9 cellular contexts compared by ENCODE assay signal in the genomic region with DNA sequence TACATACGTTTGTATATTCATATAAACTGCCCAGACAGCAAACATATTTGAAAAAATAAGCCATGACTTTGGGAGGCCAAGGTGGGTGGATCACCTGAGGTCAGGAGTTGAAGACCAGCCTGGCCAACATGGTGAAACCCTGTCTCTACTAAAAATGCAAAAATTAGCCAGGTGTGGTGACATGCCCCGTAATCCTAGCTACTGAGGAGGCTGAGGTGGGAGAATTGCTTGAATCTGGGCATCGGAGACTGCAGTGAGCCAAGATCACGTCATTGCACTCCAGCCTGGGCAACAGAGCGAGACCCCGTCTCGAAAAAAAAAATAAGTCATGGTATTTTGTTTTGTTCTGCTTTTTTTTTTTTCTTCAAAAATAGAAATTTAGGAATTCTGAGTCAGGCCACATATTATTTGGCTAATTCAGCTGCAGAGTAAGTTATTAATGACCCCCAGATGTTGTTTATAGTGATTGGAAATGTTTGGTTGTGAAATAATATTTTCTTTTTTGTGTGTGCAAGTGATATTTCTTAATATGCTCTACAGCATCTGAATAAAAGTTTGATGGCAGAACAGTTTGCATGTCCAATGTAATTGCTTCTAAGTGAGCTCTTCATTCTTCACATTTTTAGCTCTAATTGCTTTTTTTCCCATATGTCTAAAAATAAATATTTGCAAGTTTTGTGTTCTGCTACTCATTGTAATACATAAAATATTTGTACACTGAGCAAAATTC.
DNase-seq lines count a peak whose midpoint lies in the region; ATAC-seq, FAIRE-seq and TF ChIP-seq lines count a peak whose summit lies in the region.
"Had no signal": no experiment of that assay in that cellular context is flagged by ENCODE, and none has a peak within 500 bp of the region (broad histone marks: within the 10 kb centered on the region; RNA-seq: fewer than 3 reads in every experiment).

No MANE protein-coding gene starts in this region.

- CTCF ChIA-PET in HEK293 (lab: Yijun Ruan, JAX) (interaction anchor here (0.6 kb wide), 1 partner anchor 24 kb away, joined by 3 read pairs; no protein-coding TSS in a partner anchor), activated B cell treated with CpG ODN at 0.5 μM for 24 hours (lab: Charles Lee) (no interaction called here)

- H3K27me3 ChIP-seq in sigmoid colon: no peaks in the 10 kb centered on the region

- no peak overlapping the region for H3K4me3 ChIP-seq in HEK293 (ENCODE audit: low read depth, low read length)
- H3K4me3 ChIP-seq in sigmoid colon: no peak overlapping the region

- H3K4me1 ChIP-seq in HEK293 (ENCODE audit: control insufficient read depth, insufficient read depth, low read length) (peaks cover 32% of the 10 kb centered on the region), sigmoid colon (peaks cover 0 to 64% (median 56%) of the 10 kb centered on the region in 4 donors)

- H3K27ac Mint-ChIP-seq in activated B cell treated with CpG ODN at 0.5 μM for 24 hours: peak overlapping the region; percentile 96

- H3K4me3 Mint-ChIP-seq in activated B cell treated with CpG ODN at 0.5 μM for 24 hours: peak overlapping the region; percentile 66

- no peak for TF ChIP-seq CTCF in HEK293 (tag by site-specific recombination; IDR thresholded peaks at IDR 0.05)
- no peak for TF ChIP-seq CTCF in activated B cell treated with CpG ODN at 0.5 μM for 24 hours (IDR thresholded peaks at IDR 0.05)
- TF ChIP-seq CTCF in sigmoid colon (IDR thresholded peaks at IDR 0.05): no peak

- H3K4me1 Mint-ChIP-seq in activated B cell treated with CpG ODN at 0.5 μM for 24 hours: peaks cover 84% of the 10 kb centered on the region

- H3K27ac ChIP-seq in HEK293 (ENCODE audit: extremely low read depth, low read depth, low read length) (no peak overlapping the region), sigmoid colon (peak overlapping the region; percentile 61 to 83 (median 72))

- no peak for TF ChIP-seq POLR2A in GM12891 (IDR thresholded peaks at IDR 0.05; ENCODE audit: low read depth, low read length)
- TF ChIP-seq POLR2A in sigmoid colon (IDR thresholded peaks at IDR 0.05): no peak

- FAIRE-seq in GM12891 (lab: Jason Lieb, UNC): no peak

- no peak for DNase-seq in GM12891 (ENCODE audit: insufficient read length, low spot score)
- peak; percentile 40 for DNase-seq in activated B cell treated with CpG ODN at 0.5 μM for 24 hours
- no peak for DNase-seq in sigmoid colon
- no peak for DNase-seq in effector CD8-positive, alpha-beta T cell (lab: John Stamatoyannopoulos, UW)
- DNase-seq in NCI-H1436 (lab: John Stamatoyannopoulos, UW): no peak
- no peak for DNase-seq in DMS79 (lab: John Stamatoyannopoulos, UW)
- DNase-seq in NOMO-1 treated with dmso at 0.1 percent for 144 hours (lab: John Stamatoyannopoulos, UW; ENCODE audit: unreplicated experiment): no peak
- DNase-seq: NCI-H1694 had no signal

- peaks cover 27% of the 10 kb centered on the region for H3K36me3 Mint-ChIP-seq in activated B cell treated with CpG ODN at 0.5 μM for 24 hours (ENCODE audit: low read depth)

- ATAC-seq in activated B cell treated with CpG ODN at 0.5 μM for 24 hours (ENCODE audit: low read depth): peak; percentile 57

- POLR2A ChIA-PET in HEK293 (lab: Yijun Ruan, JAX): interaction anchor here (0.7 kb wide), 1 partner anchor 786 kb away, joined by 4 read pairs; no protein-coding TSS in a partner anchor
- POLR2A ChIA-PET in activated B cell treated with CpG ODN at 0.5 μM for 24 hours (lab: Charles Lee): interaction anchor here (0.6 to 18.5 kb wide), 15 partner anchors 8 to 837 kb away, joined by 3 to 382 read pairs (median 5); a partner anchor contains a TSS

- whole genome bisulfite sequencing in sigmoid colon, 2 donors: 67 to 80% methylated on average over 7 of the region's 7 CpGs

- H3K27me3 Mint-ChIP-seq in activated B cell treated with CpG ODN at 0.5 μM for 24 hours: no peaks in the 10 kb centered on the region

- H3K9me3 Mint-ChIP-seq in activated B cell treated with CpG ODN at 0.5 μM for 24 hours: no peaks in the 10 kb centered on the region

- H3K36me3 ChIP-seq in HEK293 (ENCODE audit: control insufficient read depth in 2 of 2, insufficient read depth in 1 of 2, low read length in 2 of 2) (no peaks in the 10 kb centered on the region), sigmoid colon (no peaks in the 10 kb centered on the region)

- intact Hi-C loops in activated B cell treated with CpG ODN at 0.5 μM for 24 hours (cut with micrococcal nuclease) (loop anchor here (1.0 to 5.0 kb wide), 4 partner anchors 17 to 510 kb away; no protein-coding TSS in a partner anchor), sigmoid colon (cut with DNase I) (loop anchor here (5.0 kb wide), 1 partner anchor 115 kb away; a partner anchor contains a TSS)

- H3K9me3 ChIP-seq in HEK293 (ENCODE audit: control insufficient read depth, insufficient read depth, low read depth, low read length): no peaks in the 10 kb centered on the region
- H3K9me3 ChIP-seq in sigmoid colon: no peaks in the 10 kb centered on the region

- no peak for TF ChIP-seq EP300 in sigmoid colon (IDR thresholded peaks at IDR 0.05)

TF ChIP-seq in GM12891, 5 proteins besides CTCF, POLR2A, EP300 and RAD21:
- TF ChIP-seq PAX5 (IDR thresholded peaks at IDR 0.05; ENCODE audit: insufficient read depth, low read length, severe bottlenecking): peak; percentile 37
- TF ChIP-seq POU2F2 (IDR thresholded peaks at IDR 0.05; ENCODE audit: low read depth, low read length): no peak
- no peak for TF ChIP-seq SPI1 (IDR thresholded peaks at IDR 0.05; ENCODE audit: low read depth, low read length)
TF ChIP-seq in GM12891: peak in this region for 1.

TF ChIP-seq in HEK293, 187 proteins besides CTCF, POLR2A, EP300 and RAD21:
- TF ChIP-seq ZNF768 (tag by site-specific recombination; IDR thresholded peaks at IDR 0.05) (no peak), ZNF664 (tag by site-specific recombination; IDR thresholded peaks at IDR 0.05) (no peak), ZNF121 (tag by site-specific recombination; IDR thresholded peaks at IDR 0.05) (peak; percentile 53; the same call in 1 of the 2 replicates), ZNF146 (tag by site-specific recombination; IDR thresholded peaks at IDR 0.05) (no peak), KLF16 (tag by site-specific recombination; IDR thresholded peaks at IDR 0.05) (no peak)
